9 cellular contexts compared by ENCODE assay signal in genomic region chr5:38551020-38552017, GRCh38. TPM values are rescaled to one million over a fixed set of nuclear protein-coding genes. Genes with fewer than 3 reads are reported as not detected.
A peak's percentile ranks its signal among the peaks of the same experiment; 100 is the strongest.
DNase-seq lines count a peak whose midpoint lies in the region; ATAC-seq, FAIRE-seq and TF ChIP-seq lines count a peak whose summit lies in the region.
"Had no signal": no experiment of that assay in that cellular context is flagged by ENCODE, and none has a peak within 500 bp of the region (broad histone marks: within the 10 kb centered on the region; RNA-seq: fewer than 3 reads in every experiment).

No MANE protein-coding gene starts in this region.

- no peaks in the 10 kb centered on the region for H3K36me3 Mint-ChIP-seq in CD8-positive, alpha-beta T cell
- H3K36me3 Mint-ChIP-seq: IgD-negative memory B cell had no signal

- CTCF ChIA-PET in CD8-positive, alpha-beta T cell (lab: Charles Lee), result interaction anchor here (1.4 kb wide), 1 partner anchor 110 kb away, joined by 9 read pairs; no protein-coding TSS in a partner anchor
- CTCF ChIA-PET in GM12878 (lab: Yijun Ruan, JAX) (interaction anchor here (0.7 to 1.7 kb wide), 5 partner anchors 9 to 109 kb away, joined by 3 to 22 read pairs (median 6); no protein-coding TSS in a partner anchor), HepG2 (lab: Yijun Ruan, JAX; ENCODE audit: low intra/inter-chr PET ratio, low total read pairs) (interaction anchor here (1.6 to 2.9 kb wide), 3 partner anchors 18 to 110 kb away, joined by 6 to 18 read pairs (median 13); no protein-coding TSS in a partner anchor)

- H3K9me3 ChIP-seq in CD8-positive, alpha-beta T cell (ENCODE audit: low read length), result no peaks in the 10 kb centered on the region
- H3K9me3 ChIP-seq in GM12878 (replicated peaks; ENCODE audit: control insufficient read depth, insufficient read depth, low read length) (no peaks in the 10 kb centered on the region), HepG2 (ENCODE audit: low read length) (no peaks in the 10 kb centered on the region)

- peaks cover 6% of the 10 kb centered on the region for H3K4me1 Mint-ChIP-seq in CD8-positive, alpha-beta T cell (ENCODE audit: low read depth)

- H4K20me1 ChIP-seq in GM12878 (ENCODE audit: control insufficient read depth, insufficient read depth) (no peaks in the 10 kb centered on the region), HepG2 (ENCODE audit: insufficient read depth, low read length) (no peaks in the 10 kb centered on the region; the same call in none of the 2 replicates)

- TF ChIP-seq EP300 in GM12878 (IDR thresholded peaks at IDR 0.05; ENCODE audit: borderline replicate concordance in 1 of 2, control insufficient read depth in 1 of 2, low read depth in 2 of 2, low read length in 2 of 2) (no peak), HepG2 (IDR thresholded peaks at IDR 0.05; ENCODE audit: low read depth in 2 of 2, low read length in 2 of 2) (no peak), HepG2 (CRISPR knock-in tag; IDR thresholded peaks at IDR 0.05; ENCODE audit: borderline replicate concordance) (no peak)

- ATAC-seq in CD8-positive, alpha-beta T cell, result no peak
- peak; percentile 54 for ATAC-seq in GM19372 (IDR thresholded peaks at IDR 0.05; ENCODE audit: low read depth, unreplicated experiment)
- peak; percentile 58 for ATAC-seq in GM12878
- ATAC-seq in HepG2, result peak; percentile 56
- ATAC-seq in activated CD4-positive, CD25-positive, alpha-beta regulatory T cell treated with anti-CD3 and anti-CD28 coated beads, Interleukin-2, amount 50 U/mL, for 24 hours, result no peak

- H3K79me2 ChIP-seq in GM12878 (ENCODE audit: control insufficient read depth, insufficient read depth, low read length), result no peaks in the 10 kb centered on the region
- H3K79me2 ChIP-seq in HepG2 (ENCODE audit: insufficient read depth, low read length), result peaks cover 92% of the 10 kb centered on the region

- peaks cover 15% of the 10 kb centered on the region for H3K27me3 ChIP-seq in CD8-positive, alpha-beta T cell (ENCODE audit: insufficient read depth, low read length)
- peaks cover 3 to 11% of the 10 kb centered on the region in 2 experiments; a peak in 2 of 4 replicates for H3K27me3 ChIP-seq in GM12878 (replicated peaks in 1 of 2; ENCODE audit: control insufficient read depth in 2 of 2, insufficient read depth in 2 of 2, low read length in 1 of 2)
- H3K27me3 ChIP-seq in HepG2 (ENCODE audit: control insufficient read depth in 1 of 2, insufficient read depth in 2 of 2, low read length in 2 of 2), result no peaks in the 10 kb centered on the region; a peak in 1 of 5 replicates

- RAD21 ChIA-PET in GM12878 (lab: Charles Lee; ENCODE audit: unreplicated experiment), result interaction anchor here (0.9 to 1.3 kb wide), 3 partner anchors 109 to 257 kb away, joined by 3 to 12 read pairs (median 3); no protein-coding TSS in a partner anchor

- H3K4me2 ChIP-seq in GM12878 (ENCODE audit: control insufficient read depth, insufficient read depth) (no peak overlapping the region), HepG2 (ENCODE audit: low read depth, low read length) (peak overlapping the region; percentile 59)

- no peak overlapping the region for H3K27ac ChIP-seq in CD8-positive, alpha-beta T cell (ENCODE audit: low read depth, low read length)
- H3K27ac ChIP-seq in GM12878 (ENCODE audit: control insufficient read depth, insufficient read depth) (no peak overlapping the region), HepG2 (ENCODE audit: extremely low read length, insufficient read depth, low read length) (peak overlapping the region; percentile 94)

- DNase-seq in CD8-positive, alpha-beta T cell, result no peak
- DNase-seq in NCI-H2029 treated with DMSO at 0.1 percent for 48 hours (lab: John Stamatoyannopoulos, UW) (peak; percentile 54), GM12878 (ENCODE audit: low read depth, low spot score) (no peak), HepG2 (ENCODE audit: low spot score) (peak; percentile 59), islet precursor cell (no peak)
- DNase-seq in stimulated activated CD4-positive, alpha-beta T cell treated with anti-CD3 and anti-CD28 coated beads, Interleukin-2, amount 100 ng/mL, for 48 hours, result no peak

- POLR2A ChIA-PET in CD8-positive, alpha-beta T cell (lab: Charles Lee), result no interaction called here
- POLR2A ChIA-PET in GM12878 (lab: Charles Lee), result no interaction called here
- POLR2A ChIA-PET in HepG2 (lab: Yijun Ruan, JAX), result interaction anchor here (1.1 to 2.5 kb wide), 2 partner anchors 17 to 20 kb away, joined by 3 to 18 read pairs; no protein-coding TSS in a partner anchor

- 7% methylated on average over 10 of the region's 10 CpGs for WGBS in GM12878 (ENCODE audit: insufficient coverage, insufficient replicate concordance, low lambda C conversion rate, missing lambda C conversion rate)
- 42% methylated on average over 9 of the region's 10 CpGs for WGBS in HepG2 (ENCODE audit: low lambda C conversion rate)

- H3K4me3 Mint-ChIP-seq in CD8-positive, alpha-beta T cell, result no peak overlapping the region
- H3K4me3 Mint-ChIP-seq: IgD-negative memory B cell had no signal

- H3K27me3 Mint-ChIP-seq in CD8-positive, alpha-beta T cell (ENCODE audit: low read depth), result peaks cover 30% of the 10 kb centered on the region

- H3K36me3 ChIP-seq in CD8-positive, alpha-beta T cell (ENCODE audit: insufficient read depth, low read length), result no peaks in the 10 kb centered on the region
- H3K36me3 ChIP-seq in GM12878 (ENCODE audit: control insufficient read depth in 2 of 2, insufficient read depth in 2 of 2, low read length in 1 of 2) (no peaks in the 10 kb centered on the region), HepG2 (replicated peaks in 1 of 2; ENCODE audit: control insufficient read depth in 1 of 2, insufficient read depth in 2 of 2, low read length in 2 of 2) (no peaks in the 10 kb centered on the region)

- peaks cover 7% of the 10 kb centered on the region for H3K4me1 ChIP-seq in CD8-positive, alpha-beta T cell (ENCODE audit: insufficient read depth, low read length)
- H3K4me1 ChIP-seq in GM12878 (ENCODE audit: control insufficient read depth, insufficient read depth, low read length), result no peaks in the 10 kb centered on the region
- peaks cover 79% of the 10 kb centered on the region for H3K4me1 ChIP-seq in HepG2 (ENCODE audit: insufficient read depth, low read length)

- no peaks in the 10 kb centered on the region for H3K9me3 Mint-ChIP-seq in CD8-positive, alpha-beta T cell
- H3K9me3 Mint-ChIP-seq: IgD-negative memory B cell had no signal

- intact Hi-C loops in CD8-positive, alpha-beta T cell (cut with DNase I, micrococcal nuclease), result loop anchor here (1.0 to 2.0 kb wide), 2 partner anchors 110 to 111 kb away; no protein-coding TSS in a partner anchor
- intact Hi-C loops in GM12878 (cut with micrococcal nuclease; ENCODE audit: unreplicated experiment) (loop anchor here (1.0 kb wide), 1 partner anchor 110 kb away; no protein-coding TSS in a partner anchor), HepG2 (cut with micrococcal nuclease; ENCODE audit: unreplicated experiment) (loop anchor here (1.0 to 5.0 kb wide), 7 partner anchors 23 to 261 kb away; no protein-coding TSS in a partner anchor)

- in situ Hi-C loops in GM12878 (cut with MboI), result no loop called here
- in situ Hi-C loops in HepG2 (cut with HindIII; ENCODE audit: extremely low pct_ligation_motif_present, low pct_unique_long_range_greater_than_20kb), result loop anchor here (10.0 kb wide), 1 partner anchor 107 kb away; no protein-coding TSS in a partner anchor

- peak; percentile 25 for TF ChIP-seq CTCF in CD8-positive, alpha-beta T cell (IDR thresholded peaks at IDR 0.05)
- TF ChIP-seq CTCF in GM12878 (IDR thresholded peaks at IDR 0.05 in 2 of 3, conservative IDR thresholded peaks at IDR 0.05 in 1 of 3; ENCODE audit: control insufficient read depth in 2 of 3, extremely low read depth in 1 of 3, insufficient read depth in 1 of 3, low read depth in 3 of 3, low read length in 3 of 3) (peak; percentile 42 to 56 (median 54); a peak in 4 of 6 replicates), HepG2 (CRISPR knock-in tag; IDR thresholded peaks at IDR 0.05) (peak; percentile 78)

- TF ChIP-seq POLR2A in GM12878 (IDR thresholded peaks at IDR 0.05; ENCODE audit: low read depth, low read length) (no peak), HepG2 (IDR thresholded peaks at IDR 0.05; ENCODE audit: insufficient read depth in 1 of 2, low read depth in 2 of 2, low read length in 2 of 2) (no peak)

- no peak overlapping the region for H2AFZ ChIP-seq in GM12878 (ENCODE audit: control insufficient read depth, low read depth, low read length)
- H2AFZ ChIP-seq in HepG2 (ENCODE audit: low read length), result no peak overlapping the region

- H3K9ac ChIP-seq in GM12878 (ENCODE audit: control insufficient read depth, insufficient read depth, low read length) (no peak overlapping the region), HepG2 (ENCODE audit: insufficient read depth, low read depth, low read length) (no peak overlapping the region; the same call in 1 of the 2 replicates)

- peak; percentile 35; the same call in 1 of the 2 replicates for TF ChIP-seq RAD21 in GM12878 (IDR thresholded peaks at IDR 0.05; ENCODE audit: insufficient read depth, low read depth, low read length)
- TF ChIP-seq RAD21 in HepG2 (CRISPR knock-in tag; IDR thresholded peaks at IDR 0.05), result peak; percentile 64; the same call in 1 of the 2 replicates

- H3K27ac Mint-ChIP-seq in CD8-positive, alpha-beta T cell, result no peak overlapping the region
- H3K27ac Mint-ChIP-seq: IgD-negative memory B cell had no signal

- BruUV-seq in GM12878 (replicated peaks; lab: Mats Ljungman, UMichigan) (no TSS peak), HepG2 (replicated peaks; lab: Mats Ljungman, UMichigan) (no TSS peak)

- H3K4me3 ChIP-seq in CD8-positive, alpha-beta T cell (ENCODE audit: low read depth, low read length), result no peak overlapping the region
- no peak overlapping the region for H3K4me3 ChIP-seq in GM12878
- H3K4me3 ChIP-seq in HepG2 (replicated peaks in 1 of 3; ENCODE audit: insufficient read depth in 1 of 3, low read depth in 2 of 3, low read length in 3 of 3), result peak overlapping the region in 1 of 3 experiments; percentile 19; a peak in 1 of 6 replicates

- FAIRE-seq in GM12878 (lab: Jason Lieb, UNC), result no peak
- FAIRE-seq in HepG2 (lab: Jason Lieb, UNC), result peak; percentile 46

- SMC1A ChIA-PET in GM12878 (lab: Charles Lee; ENCODE audit: uncharacterized antibody, unreplicated experiment), result interaction anchor here (1.4 to 2.8 kb wide), 3 partner anchors 11 to 109 kb away, joined by 5 to 16 read pairs (median 13); no protein-coding TSS in a partner anchor

RNA-seq across cellular contexts. Expression of gene LIFR, which starts 5.1 kb away (rescaled TPM):
- not detected for total RNA-seq in CD8-positive, alpha-beta T cell
- total RNA-seq in GM12878 (2013; cell fraction: nucleolus; rRNA removed), result not detected in 2 replicates
- total RNA-seq in GM12878 (2014; rRNA removed) (not detected in 2 replicates), GM12878 (2014; rRNA removed; fragmentation: Illumina TruSeq; extraction: Trizol) (not detected in 2 replicates), GM12878 (2021) (0.10 and 0.27 TPM in 2 replicates), HepG2 (2016; rRNA removed; fragmentation: Illumina TruSeq; extraction: Trizol) (20.1 and 25.2 TPM in 2 replicates)
- polyA plus RNA-seq in GM12878 (2011; ENCODE audit: low read depth), result not detected
- polyA plus RNA-seq in GM12878 (2011; rRNA removed) (not detected in 2 replicates), GM12878 (2014; fragmentation: Illumina TruSeq; extraction: Trizol) (not detected in 2 replicates), GM12878 (2014; fragmentation: Nextera tagmentation; extraction: Ambion mirVana) (not detected), GM12878 (2014; rRNA removed) (not detected in 2 replicates), GM12878 (2016; fragmentation: Nextera tagmentation; extraction: Ambion mirVana) (not detected), HepG2 (2011; rRNA removed) (5.0 and 6.3 TPM in 2 replicates)
- not detected in 2 replicates for polyA plus RNA-seq in GM12878 (2011; cell fraction: cytosol; rRNA removed)
- polyA plus RNA-seq in GM12878 (2011; cell fraction: nucleus; rRNA removed), result not detected in 2 replicates
- 0.01 and 0.06 TPM in 2 replicates for polyA plus RNA-seq in GM12878 (2012)
- not detected in 2 replicates for polyA minus RNA-seq in GM12878 (2011; rRNA and poly(A)+ RNA removed)
- 0.83 TPM in 1 of 2 replicates, not detected in the other for polyA minus RNA-seq in GM12878 (2011; cell fraction: cytosol; rRNA and poly(A)+ RNA removed)
- 0.10 TPM in 1 of 2 replicates, not detected in the other for polyA minus RNA-seq in GM12878 (2011; cell fraction: nucleus; rRNA and poly(A)+ RNA removed)
- total RNA-seq in HepG2 (2016; cell fraction: cytosol; rRNA removed; fragmentation: Illumina TruSeq; extraction: Trizol; ENCODE audit: low read depth), result 58.4 and 67.4 TPM in 2 replicates
- 20.0 and 23.0 TPM in 2 replicates for total RNA-seq in HepG2 (2016; cell fraction: insoluble cytoplasmic fraction; rRNA removed; fragmentation: Illumina TruSeq; extraction: Trizol)
- total RNA-seq in HepG2 (2016; cell fraction: membrane; rRNA removed; fragmentation: Illumina TruSeq; extraction: Trizol), result 31.5 and 38.0 TPM in 2 replicates
- total RNA-seq in HepG2 (2016; cell fraction: nucleus; rRNA removed; fragmentation: Illumina TruSeq; extraction: Trizol), result 39.8 and 44.4 TPM in 2 replicates
- polyA plus RNA-seq in HepG2 (2011; cell fraction: cytosol; rRNA removed), result 1.9 and 3.2 TPM in 2 replicates
- polyA plus RNA-seq in HepG2 (2011; cell fraction: nucleus; rRNA removed), result 6.5 and 8.0 TPM in 2 replicates
- polyA plus RNA-seq in HepG2 (2012), result 7.6 and 12.3 TPM in 2 replicates
- 0.20 and 0.28 TPM in 2 replicates for polyA plus RNA-seq in HepG2 (2016; cell fraction: cytosol; fragmentation: Illumina TruSeq; extraction: Trizol; ENCODE audit: low read depth)
- polyA plus RNA-seq in HepG2 (2016; cell fraction: insoluble cytoplasmic fraction; fragmentation: Illumina TruSeq; extraction: Trizol; ENCODE audit: low read depth), result 6.5 and 7.1 TPM in 2 replicates
- 1.1 TPM in 2 replicates for polyA plus RNA-seq in HepG2 (2016; cell fraction: membrane; fragmentation: Illumina TruSeq; extraction: Trizol; ENCODE audit: low read depth)
- polyA plus RNA-seq in HepG2 (2016; cell fraction: nucleus; fragmentation: Illumina TruSeq; extraction: Trizol; ENCODE audit: insufficient read depth, low read depth), result 19.2 and 20.0 TPM in 2 replicates
- 15.0 and 54.2 TPM in 2 replicates for polyA minus RNA-seq in HepG2 (2011; rRNA and poly(A)+ RNA removed; ENCODE audit: low replicate concordance)
- 17.8 and 19.0 TPM in 2 replicates for polyA minus RNA-seq in HepG2 (2011; cell fraction: cytosol; rRNA and poly(A)+ RNA removed)
- polyA minus RNA-seq in HepG2 (2011; cell fraction: nucleus; rRNA and poly(A)+ RNA removed), result 63.7 and 65.9 TPM in 2 replicates
- polyA plus RNA-seq: IgD-negative memory B cell had no signal

Comparison
In these comparisons a context has a peak if more than half of its experiments do, and no peak if none do; other contexts are left out.
1. ATAC-seq: peak in GM19372 (single experiment), GM12878 (single experiment) and HepG2 (single experiment); none in CD8-positive, alpha-beta T cell (single experiment) and activated CD4-positive, CD25-positive, alpha-beta regulatory T cell treated with anti-CD3 and anti-CD28 coated beads, Interleukin-2, amount 50 U/mL, for 24 hours (0 of 2).
2. DNase-seq: peak in NCI-H2029 treated with DMSO at 0.1 percent for 48 hours (single experiment) and HepG2 (single experiment); none in CD8-positive, alpha-beta T cell (0 of 7), GM12878 (single experiment), islet precursor cell (single experiment) and stimulated activated CD4-positive, alpha-beta T cell treated with anti-CD3 and anti-CD28 coated beads, Interleukin-2, amount 100 ng/mL, for 48 hours (0 of 2).
3. CTCF ChIP-seq: peak in every context shown above with its lines; median percentile 78 in HepG2; 54 in GM12878; 25 in CD8-positive, alpha-beta T cell.
4. RNA of gene LIFR, which starts 5.1 kb away (total RNA-seq): 20.0 to 67.4 TPM in HepG2; not detected in CD8-positive, alpha-beta T cell and 0.10 to 0.27 TPM in GM12878; every median in the first group is over 10 times any median in the second.